ENCODE assay signal across 13 cellular contexts in genomic region chr20:42484335-42484734, GRCh38.
DNase-seq lines count a peak whose midpoint lies in the region; ATAC-seq and TF ChIP-seq lines count a peak whose summit lies in the region.
"Had no signal": no experiment of that assay in that cellular context is flagged by ENCODE, and none has a peak within 500 bp of the region (broad histone marks: within the 10 kb centered on the region; RNA-seq: fewer than 3 reads in every experiment).

No MANE protein-coding gene starts in this region.

- no peaks in the 10 kb centered on the region for H3F3A ChIP-seq in GM23248 (ENCODE audit: insufficient read depth)

- in situ Hi-C loops in GM23248 (cut with MboI) (no loop called here), gastrocnemius medialis (cut with MboI; ENCODE audit: low sequenced_read_pairs in 4 of 4) (no loop called here)

- H3K27ac ChIP-seq in GM23248 (no peak overlapping the region), body of pancreas (no peak overlapping the region), right cardiac atrium (ENCODE audit: low read length) (no peak overlapping the region), gastrocnemius medialis (peak overlapping the region in 3 of 4 donors; percentile 59 to 65 (median 63))

- no peak overlapping the region for H3K4me3 ChIP-seq in GM23248
- no peak overlapping the region for H3K4me3 ChIP-seq in body of pancreas
- H3K4me3 ChIP-seq in right cardiac atrium (ENCODE audit: low read length) = no peak overlapping the region
- no peak overlapping the region for H3K4me3 ChIP-seq in gastrocnemius medialis
- H3K4me3 ChIP-seq in foreskin fibroblast (ENCODE audit: low read depth in 1 of 2, low read length in 2 of 2) = no peak overlapping the region

- no peak overlapping the region for H3K9ac ChIP-seq in GM23248

- TF ChIP-seq POLR2A in body of pancreas (IDR thresholded peaks at IDR 0.05) = no peak
- peak in 1 of 2 donors; percentile 30 for TF ChIP-seq POLR2A in gastrocnemius medialis (IDR thresholded peaks at IDR 0.05)

- H3K79me2 ChIP-seq in GM23248 (ENCODE audit: insufficient read depth) = no peaks in the 10 kb centered on the region

- DNase-seq in GM23248 (peak; percentile 16), body of pancreas (peak in 1 of 4 donors; percentile 24), right cardiac atrium (no peak), gastrocnemius medialis (peak; percentile 19 to 50), foreskin fibroblast (no peak), NCI-H2196 (lab: John Stamatoyannopoulos, UW; ENCODE audit: unreplicated experiment) (no peak)
- DNase-seq: central memory CD4-positive, alpha-beta T cell; naive thymus-derived CD4-positive, alpha-beta T cell; NCI-H774; stimulated activated CD4-positive, alpha-beta T cell treated with anti-CD3 and anti-CD28 coated beads, Interleukin-4, amount 100 ng/mL, for 24 hours had no signal

- WGBS in GM23248 (ENCODE audit: low coverage in 1 of 2, low lambda C conversion rate in 2 of 2, missing lambda C conversion rate in 2 of 2), 2 experiments = 1 to 2% methylated on average over 3 of the region's 3 CpGs
- 38 to 50% methylated on average over 3 of the region's 3 CpGs for WGBS in body of pancreas, 2 donors
- 30% methylated on average over 3 of the region's 3 CpGs for WGBS in right cardiac atrium

- no peaks in the 10 kb centered on the region for H3K4me1 ChIP-seq in GM23248 (ENCODE audit: insufficient read depth)
- H3K4me1 ChIP-seq in body of pancreas = no peaks in the 10 kb centered on the region
- H3K4me1 ChIP-seq in right cardiac atrium (ENCODE audit: control insufficient read depth, insufficient read depth, low read length) = peaks cover 4% of the 10 kb centered on the region
- H3K4me1 ChIP-seq in gastrocnemius medialis = no peaks in the 10 kb centered on the region

- no peaks in the 10 kb centered on the region for H3K9me2 ChIP-seq in GM23248 (ENCODE audit: insufficient read depth)

- H3K36me3 ChIP-seq in GM23248 (ENCODE audit: low read depth) = no peaks in the 10 kb centered on the region
- H3K36me3 ChIP-seq in body of pancreas (replicated peaks in 1 of 2; ENCODE audit: insufficient read depth in 1 of 2, low read depth in 2 of 2) = no peaks in the 10 kb centered on the region
- H3K36me3 ChIP-seq in gastrocnemius medialis = no peaks in the 10 kb centered on the region

- intact Hi-C loops in body of pancreas (cut with DNase I) = no loop called here
- intact Hi-C loops in right cardiac atrium (cut with DNase I) = no loop called here
- intact Hi-C loops in gastrocnemius medialis (cut with DNase I; ENCODE audit: low total_unique reads) = no loop called here

- H3K9me3 ChIP-seq in GM23248 (ENCODE audit: low read depth) = no peaks in the 10 kb centered on the region
- no peaks in the 10 kb centered on the region for H3K9me3 ChIP-seq in body of pancreas
- no peaks in the 10 kb centered on the region for H3K9me3 ChIP-seq in right cardiac atrium (ENCODE audit: control insufficient read depth, low read length)
- no peaks in the 10 kb centered on the region for H3K9me3 ChIP-seq in gastrocnemius medialis

- no peak overlapping the region for H2AFZ ChIP-seq in GM23248

- TF ChIP-seq CTCF in body of pancreas (IDR thresholded peaks at IDR 0.05) = no peak
- TF ChIP-seq CTCF in gastrocnemius medialis (IDR thresholded peaks at IDR 0.05 in 4 of 5, conservative IDR thresholded peaks at IDR 0.05 in 1 of 5) = no peak
- TF ChIP-seq CTCF in foreskin fibroblast (IDR thresholded peaks at IDR 0.05; ENCODE audit: low read depth, low read length) = no peak

- no peaks in the 10 kb centered on the region for H4K20me1 ChIP-seq in GM23248 (ENCODE audit: insufficient read depth)

- H3K4me2 ChIP-seq in GM23248 (ENCODE audit: unreplicated experiment) = no peak overlapping the region

- H3K27me3 ChIP-seq in GM23248 (replicated peaks; ENCODE audit: insufficient read depth) = no peaks in the 10 kb centered on the region
- no peaks in the 10 kb centered on the region for H3K27me3 ChIP-seq in body of pancreas
- H3K27me3 ChIP-seq in right cardiac atrium (ENCODE audit: control insufficient read depth, insufficient read depth) = no peaks in the 10 kb centered on the region
- no peaks in the 10 kb centered on the region for H3K27me3 ChIP-seq in gastrocnemius medialis

- peak; percentile 42 for ATAC-seq in body of pancreas
- ATAC-seq in right cardiac atrium = peak; percentile 94 to 97
- ATAC-seq in gastrocnemius medialis = peak; percentile 90 to 96
- ATAC-seq in HG02759 (IDR thresholded peaks at IDR 0.05; ENCODE audit: unreplicated experiment) = no peak
- ATAC-seq in HG02678 (IDR thresholded peaks at IDR 0.05; ENCODE audit: unreplicated experiment) = no peak
- ATAC-seq: activated CD4-positive, alpha-beta T cell treated with anti-CD3 and anti-CD28 coated beads for 36 hours; naive thymus-derived CD4-positive, alpha-beta T cell had no signal

Comparison
In these comparisons a context has a peak if more than half of its experiments do, and no peak if none do; other contexts are left out.
1. DNase-seq: peak in GM23248 (single experiment) and gastrocnemius medialis (2 of 2); none in right cardiac atrium (0 of 3), foreskin fibroblast (0 of 2) and NCI-H2196 (single experiment).
2. H3K27ac ChIP-seq: peak in gastrocnemius medialis (3 of 4); none in GM23248 (single experiment), body of pancreas (0 of 4) and right cardiac atrium (single experiment).
3. ATAC-seq: peak in body of pancreas (single experiment), right cardiac atrium (2 of 2) and gastrocnemius medialis (2 of 2); none in HG02759 (single experiment) and HG02678 (single experiment).